In genomic region chr12:64798165-64798564, GRCh38 we compare ENCODE assay signal across 38 cellular contexts.
"Had no signal": no experiment of that assay in that cellular context is flagged by ENCODE, and none has a peak within 500 bp of the region (broad histone marks: within the 10 kb centered on the region; RNA-seq: fewer than 3 reads in every experiment).

No MANE protein-coding gene starts in this region.

- H3K27ac Mint-ChIP-seq: activated naive CD4-positive, alpha-beta T cell treated with anti-CD3 and anti-CD28 coated beads for 36 hours; activated naive CD4-positive, alpha-beta T cell treated with anti-CD3 and anti-CD28 coated beads, Interleukin-2, amount 10 ng/mL, durations not matched to agents 7 days and 5 days; activated naive CD4-positive, alpha-beta T cell treated with anti-CD3 and anti-CD28 coated beads, Interleukin-2, amount 50 U/mL, for 24 hours; activated naive CD4-positive, alpha-beta T cell treated with anti-CD3 and anti-CD28 coated beads, Interleukin-2, amount 50 U/mL, for 72 hours; activated naive CD8-positive, alpha-beta T cell; activated naive CD8-positive, alpha-beta T cell treated with anti-CD3 and anti-CD28 coated beads for 36 hours; activated naive CD8-positive, alpha-beta T cell treated with anti-CD3 and anti-CD28 coated beads, Interleukin-2, amount 10 ng/mL, durations not matched to agents 7 days and 5 days; activated naive CD8-positive, alpha-beta T cell treated with anti-CD3 and anti-CD28 coated beads, Interleukin-2, amount 50 U/mL, for 24 hours; activated T-cell treated with anti-CD3 and anti-CD28 coated beads, Interleukin-2, amount 50 U/mL, for 24 hours; activated T-cell treated with anti-CD3 and anti-CD28 coated beads, Interleukin-2, amount 50 U/mL, for 72 hours; activated T-helper 1 cell treated with anti-CD3 and anti-CD28 coated beads, Interleukin-12 subunit alpha, Interleukin-12 subunit beta, Interleukin-2, Interleukin-4 antibody, amounts not matched to agents 30 ng/mL and 10 ng/mL and 1 ng/mL, durations not matched to agents 14 hours and 24 hours and 36 hours; activated T-helper 17 cell treated with anti-CD3 and anti-CD28 coated beads, Interleukin-2, amount 50 U/mL, for 72 hours; activated T-helper 2 cell treated with anti-CD3 and anti-CD28 coated beads, Interferon-gamma antibody, Interleukin-2, Interleukin-4, amounts not matched to agents 10 μg/mL and 5 μg/mL and 100 μg/mL, durations not matched to agents 14 hours and 24 hours and 36 hours; brain had no signal

- H3K4me3 Mint-ChIP-seq: activated naive CD4-positive, alpha-beta T cell treated with anti-CD3 and anti-CD28 coated beads for 36 hours; activated naive CD4-positive, alpha-beta T cell treated with anti-CD3 and anti-CD28 coated beads, Interleukin-2, amount 10 ng/mL, durations not matched to agents 7 days and 5 days; activated naive CD4-positive, alpha-beta T cell treated with anti-CD3 and anti-CD28 coated beads, Interleukin-2, amount 50 U/mL, for 24 hours; activated naive CD8-positive, alpha-beta T cell; activated naive CD8-positive, alpha-beta T cell treated with anti-CD3 and anti-CD28 coated beads for 36 hours; activated naive CD8-positive, alpha-beta T cell treated with anti-CD3 and anti-CD28 coated beads, Interleukin-2, amount 10 ng/mL, durations not matched to agents 7 days and 5 days; activated naive CD8-positive, alpha-beta T cell treated with anti-CD3 and anti-CD28 coated beads, Interleukin-2, amount 50 U/mL, for 24 hours; activated T-cell treated with anti-CD3 and anti-CD28 coated beads, Interleukin-2, amount 50 U/mL, for 24 hours; activated T-cell treated with anti-CD3 and anti-CD28 coated beads, Interleukin-2, amount 50 U/mL, for 4 hours; activated T-cell treated with anti-CD3 and anti-CD28 coated beads, Interleukin-2, amount 50 U/mL, for 72 hours; activated T-helper 1 cell treated with anti-CD3 and anti-CD28 coated beads, Interleukin-12 subunit alpha, Interleukin-12 subunit beta, Interleukin-2, Interleukin-4 antibody, amounts not matched to agents 30 ng/mL and 10 ng/mL and 1 ng/mL, durations not matched to agents 14 hours and 24 hours and 36 hours; activated T-helper 17 cell treated with anti-CD3 and anti-CD28 coated beads, Interleukin-2, amount 50 U/mL, for 72 hours; brain; central memory CD8-positive, alpha-beta T cell had no signal

- H3K9me3 ChIP-seq: adrenal gland, ascending aorta, body of pancreas, breast epithelium had no signal

- H3K27ac ChIP-seq: adrenal gland, ascending aorta, brain microvascular endothelial cell, breast epithelium, cardiac muscle cell had no signal

- DNase-seq: activated effector memory CD4-positive, alpha-beta T cell treated with anti-CD3 and anti-CD28 coated beads, Interleukin-2, amount 50 U/mL, for 16 hours; activated effector memory CD4-positive, alpha-beta T cell treated with Interleukin-2 at 50 U/mL for 16 hours; activated gamma-delta T cell; activated gamma-delta T cell treated with Interleukin-2 at 50 U/mL for 16 hours; activated naive CD4-positive, alpha-beta T cell; activated naive CD4-positive, alpha-beta T cell treated with anti-CD3 and anti-CD28 coated beads for 36 hours; activated naive CD4-positive, alpha-beta T cell treated with anti-CD3 and anti-CD28 coated beads, Interleukin-2, amount 10 ng/mL, durations not matched to agents 7 days and 5 days; activated naive CD4-positive, alpha-beta T cell treated with anti-CD3 and anti-CD28 coated beads, Interleukin-2, amount 50 U/mL, for 16 hours; activated naive CD4-positive, alpha-beta T cell treated with Interleukin-2 at 50 U/mL for 16 hours; activated naive CD8-positive, alpha-beta T cell treated with anti-CD3 and anti-CD28 coated beads for 36 hours; activated naive CD8-positive, alpha-beta T cell treated with anti-CD3 and anti-CD28 coated beads, Interleukin-2, amount 10 ng/mL, durations not matched to agents 7 days and 5 days; activated naive CD8-positive, alpha-beta T cell treated with anti-CD3 and anti-CD28 coated beads, Interleukin-2, amount 50 U/mL, for 24 hours; activated T-cell treated with anti-CD3 and anti-CD28 coated beads, Interleukin-2, amount 50 U/mL, for 1 hour; activated T-cell treated with anti-CD3 and anti-CD28 coated beads, Interleukin-2, amount 50 U/mL, for 24 hours; activated T-cell treated with anti-CD3 and anti-CD28 coated beads, Interleukin-2, amount 50 U/mL, for 4 hours; activated T-cell treated with anti-CD3 and anti-CD28 coated beads, Interleukin-2, amount 50 U/mL, for 48 hours; activated T-cell treated with anti-CD3 and anti-CD28 coated beads, Interleukin-2, amount 50 U/mL, for 72 hours; adrenal gland; amniotic stem cell; amygdala; anterior cingulate cortex; aorta; body of pancreas; brain microvascular endothelial cell; caudate nucleus; central memory CD4-positive, alpha-beta T cell; cerebellar nuclear complex had no signal

- H3K27me3 ChIP-seq: adrenal gland, ascending aorta, body of pancreas, breast epithelium, cardiac muscle cell had no signal

- H3K4me3 ChIP-seq: adrenal gland, ascending aorta, body of pancreas, breast epithelium, cardiac muscle cell had no signal

- H3K36me3 ChIP-seq: adrenal gland, ascending aorta, brain microvascular endothelial cell, breast epithelium, cardiac muscle cell had no signal

- H3K36me3 Mint-ChIP-seq: activated naive CD4-positive, alpha-beta T cell treated with anti-CD3 and anti-CD28 coated beads, Interleukin-2, amount 10 ng/mL, durations not matched to agents 7 days and 5 days; activated naive CD4-positive, alpha-beta T cell treated with anti-CD3 and anti-CD28 coated beads, Interleukin-2, amount 50 U/mL, for 24 hours; activated naive CD4-positive, alpha-beta T cell treated with anti-CD3 and anti-CD28 coated beads, Interleukin-2, amount 50 U/mL, for 72 hours; activated naive CD8-positive, alpha-beta T cell treated with anti-CD3 and anti-CD28 coated beads for 36 hours; activated naive CD8-positive, alpha-beta T cell treated with anti-CD3 and anti-CD28 coated beads, Interleukin-2, amount 10 ng/mL, durations not matched to agents 7 days and 5 days; brain had no signal

- H3K9me3 Mint-ChIP-seq: activated naive CD4-positive, alpha-beta T cell treated with anti-CD3 and anti-CD28 coated beads for 36 hours; activated naive CD4-positive, alpha-beta T cell treated with anti-CD3 and anti-CD28 coated beads, Interleukin-2, amount 10 ng/mL, durations not matched to agents 7 days and 5 days; activated naive CD4-positive, alpha-beta T cell treated with anti-CD3 and anti-CD28 coated beads, Interleukin-2, amount 50 U/mL, for 24 hours; activated naive CD4-positive, alpha-beta T cell treated with anti-CD3 and anti-CD28 coated beads, Interleukin-2, amount 50 U/mL, for 72 hours; activated naive CD8-positive, alpha-beta T cell treated with anti-CD3 and anti-CD28 coated beads for 36 hours; activated naive CD8-positive, alpha-beta T cell treated with anti-CD3 and anti-CD28 coated beads, Interleukin-2, amount 10 ng/mL, durations not matched to agents 7 days and 5 days; activated naive CD8-positive, alpha-beta T cell treated with anti-CD3 and anti-CD28 coated beads, Interleukin-2, amount 50 U/mL, for 24 hours; activated T-cell treated with anti-CD3 and anti-CD28 coated beads, Interleukin-2, amount 50 U/mL, for 24 hours; activated T-cell treated with anti-CD3 and anti-CD28 coated beads, Interleukin-2, amount 50 U/mL, for 4 hours; activated T-cell treated with anti-CD3 and anti-CD28 coated beads, Interleukin-2, amount 50 U/mL, for 72 hours; activated T-helper 1 cell treated with anti-CD3 and anti-CD28 coated beads, Interleukin-12 subunit alpha, Interleukin-12 subunit beta, Interleukin-2, Interleukin-4 antibody, amounts not matched to agents 30 ng/mL and 10 ng/mL and 1 ng/mL, durations not matched to agents 14 hours and 24 hours and 36 hours; activated T-helper 17 cell treated with anti-CD3 and anti-CD28 coated beads, Interleukin-2, amount 50 U/mL, for 72 hours; activated T-helper 2 cell treated with anti-CD3 and anti-CD28 coated beads, Interferon-gamma antibody, Interleukin-2, Interleukin-4, amounts not matched to agents 10 μg/mL and 5 μg/mL and 100 μg/mL, durations not matched to agents 14 hours and 24 hours and 36 hours; brain; central memory CD8-positive, alpha-beta T cell had no signal

- H3K4me1 ChIP-seq: adrenal gland, ascending aorta, breast epithelium had no signal

- H3K4me1 Mint-ChIP-seq: activated naive CD4-positive, alpha-beta T cell treated with anti-CD3 and anti-CD28 coated beads, Interleukin-2, amount 10 ng/mL, durations not matched to agents 7 days and 5 days; activated naive CD4-positive, alpha-beta T cell treated with anti-CD3 and anti-CD28 coated beads, Interleukin-2, amount 50 U/mL, for 24 hours; activated T-helper 17 cell treated with anti-CD3 and anti-CD28 coated beads, Interleukin-2, amount 50 U/mL, for 72 hours; brain; central memory CD8-positive, alpha-beta T cell had no signal

- ATAC-seq: activated naive CD4-positive, alpha-beta T cell treated with anti-CD3 and anti-CD28 coated beads, Interleukin-2, amount 50 U/mL, for 72 hours; activated naive CD8-positive, alpha-beta T cell treated with anti-CD3 and anti-CD28 coated beads, Interleukin-2, amount 50 U/mL, for 24 hours; activated T-cell treated with anti-CD3 and anti-CD28 coated beads, Interleukin-2, amount 50 U/mL, for 4 hours; activated T-cell treated with anti-CD3 and anti-CD28 coated beads, Interleukin-2, amount 50 U/mL, for 72 hours; activated T-helper 17 cell treated with anti-CD3 and anti-CD28 coated beads, Interleukin-2, amount 50 U/mL, for 72 hours; body of pancreas had no signal
